ENCODE assay signal across 8 cellular contexts in the genomic region with DNA sequence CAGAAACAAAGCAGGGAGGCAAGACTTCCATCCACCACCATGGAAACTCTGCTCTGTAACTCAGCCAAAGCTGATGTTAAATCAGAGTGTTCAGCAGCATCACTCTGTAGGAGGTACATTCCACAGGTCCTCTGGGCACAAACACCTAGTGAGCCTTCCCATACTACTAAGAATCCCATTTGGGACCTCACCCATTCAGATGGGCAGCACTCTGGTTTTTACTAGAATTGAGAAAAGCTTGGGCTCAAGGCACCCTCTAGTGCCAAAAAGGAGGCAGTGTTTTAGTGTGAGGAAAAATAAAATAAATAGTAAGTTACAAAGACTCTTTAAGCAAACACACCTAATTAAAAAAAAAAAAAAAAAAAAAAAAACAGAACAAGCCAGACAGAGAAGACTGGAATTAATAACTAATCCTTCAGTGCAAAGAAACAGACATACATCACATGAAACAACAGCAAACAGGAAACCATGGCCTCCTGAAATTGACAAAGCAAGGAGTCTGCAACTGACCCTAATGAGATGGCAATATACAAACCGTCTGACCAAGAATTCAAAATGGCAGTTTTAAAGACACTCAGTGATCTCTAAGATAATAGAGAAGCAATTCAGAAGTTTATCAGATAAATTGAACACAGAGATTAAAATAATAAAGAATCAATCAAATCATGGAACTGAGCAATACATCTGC.
DNase-seq lines count a peak whose midpoint lies in the region; ATAC-seq and TF ChIP-seq lines count a peak whose summit lies in the region.

No MANE protein-coding gene starts in this region.

- no peak overlapping the region for H2AFZ ChIP-seq in PC-9

- no peak overlapping the region for H3K27ac ChIP-seq in PC-9

- H3F3A ChIP-seq in PC-9 (ENCODE audit: insufficient read depth, low read depth), result no peaks in the 10 kb centered on the region

- H3K4me1 ChIP-seq in PC-9 (replicated peaks; ENCODE audit: insufficient read depth), result no peaks in the 10 kb centered on the region

- no peaks in the 10 kb centered on the region for H4K20me1 ChIP-seq in PC-9 (ENCODE audit: insufficient read depth)

- H3K9me3 ChIP-seq in PC-9 (ENCODE audit: insufficient read depth, low read depth), result peaks cover 12% of the 10 kb centered on the region

- intact Hi-C loops in PC-9 (cut with micrococcal nuclease; ENCODE audit: unreplicated experiment), result no loop called here

- no peak for DNase-seq in AG09309 (ENCODE audit: low read depth)
- DNase-seq in PC-9, result no peak
- peak; percentile 12 for DNase-seq in fibroblast of gingiva (ENCODE audit: low read depth)
- DNase-seq in NCI-H187 (lab: John Stamatoyannopoulos, UW), result no peak
- DNase-seq in NCI-H2227 (lab: John Stamatoyannopoulos, UW; ENCODE audit: unreplicated experiment), result no peak
- no peak for DNase-seq in NCI-H1105 (lab: John Stamatoyannopoulos, UW)
- no peak for DNase-seq in HUDEP-2 (lab: John Stamatoyannopoulos, UW; ENCODE audit: unreplicated experiment in 76 of 76)

- no peaks in the 10 kb centered on the region for H3K9me2 ChIP-seq in PC-9 (ENCODE audit: insufficient read depth)

- H3K36me3 ChIP-seq in PC-9 (ENCODE audit: low read depth), result no peaks in the 10 kb centered on the region

- ATAC-seq in GM18870 (IDR thresholded peaks at IDR 0.05; ENCODE audit: unreplicated experiment), result peak; percentile 52

- POLR2A ChIA-PET in PC-9 (lab: Charles Lee; ENCODE audit: unreplicated experiment), result no interaction called here

- CTCF ChIA-PET in PC-9 (lab: Charles Lee), result interaction anchor here (0.7 kb wide), 1 partner anchor 889 kb away, joined by 6 read pairs; no protein-coding TSS in a partner anchor

- H3K4me2 ChIP-seq in PC-9, result no peak overlapping the region

- H3K4me3 ChIP-seq in AG09309 (ENCODE audit: control insufficient read depth, low read depth, low read length) (no peak overlapping the region), PC-9 (no peak overlapping the region)

- H3K27me3 ChIP-seq in PC-9 (ENCODE audit: insufficient read depth, low read depth), result no peaks in the 10 kb centered on the region

- peak; percentile 66 for TF ChIP-seq CTCF in AG09309 (IDR thresholded peaks at IDR 0.05; ENCODE audit: control insufficient read depth, insufficient read depth, low read depth, low read length, missing control alignments)
- TF ChIP-seq CTCF in PC-9 (conservative IDR thresholded peaks at IDR 0.05), result peak; percentile 59

- BruUV-seq in PC-9 (replicated peaks; lab: Mats Ljungman, UMichigan), result no TSS peak

- no peaks in the 10 kb centered on the region for H3K79me2 ChIP-seq in PC-9 (ENCODE audit: low read depth)
